24 cellular contexts compared by ENCODE assay signal in the genomic region with DNA sequence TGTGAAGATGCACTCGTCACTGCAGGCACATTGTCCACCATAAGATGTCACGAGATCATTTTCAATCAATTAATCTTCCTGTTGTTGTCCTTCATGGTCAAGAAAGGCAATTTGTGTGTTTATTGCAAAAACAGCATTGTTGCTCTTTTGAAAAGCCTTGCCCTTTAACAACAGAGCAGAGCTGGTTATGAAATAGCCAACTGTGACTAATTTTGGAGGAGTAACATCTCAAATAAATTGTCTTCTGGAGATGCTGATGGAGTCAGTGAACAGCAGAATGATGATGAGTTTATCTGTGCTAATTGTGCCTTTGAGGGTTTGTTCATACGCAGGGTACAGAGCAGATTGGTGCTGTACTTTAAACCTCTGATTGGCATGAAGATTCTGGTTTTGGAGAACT.
"Had no signal": no experiment of that assay in that cellular context is flagged by ENCODE, and none has a peak within 500 bp of the region (broad histone marks: within the 10 kb centered on the region; RNA-seq: fewer than 3 reads in every experiment).

No MANE protein-coding gene starts in this region.

- H3K4me3 Mint-ChIP-seq: activated CD4-positive, alpha-beta T cell treated with anti-CD3 and anti-CD28 coated beads, Interleukin-2, amount 10 ng/mL, durations not matched to agents 7 days and 5 days; activated CD8-positive, alpha-beta T cell treated with anti-CD3 and anti-CD28 coated beads, Interleukin-2, amount 10 ng/mL, durations not matched to agents 7 days and 5 days; activated T-helper 1 cell treated with anti-CD3 and anti-CD28 coated beads, Interleukin-12 subunit alpha, Interleukin-12 subunit beta, Interleukin-2, Interleukin-4 antibody, amounts not matched to agents 30 ng/mL and 10 ng/mL and 1 ng/mL, durations not matched to agents 14 hours and 24 hours and 36 hours; central memory CD8-positive, alpha-beta T cell; effector memory CD8-positive, alpha-beta T cell; nephron; T-helper 17 cell had no signal

- DNase-seq: activated CD4-positive, alpha-beta T cell treated with anti-CD3 and anti-CD28 coated beads, Interleukin-2, amount 10 ng/mL, durations not matched to agents 7 days and 5 days; activated CD4-positive, CD25-positive, alpha-beta regulatory T cell treated with anti-CD3 and anti-CD28 coated beads, Interleukin-2, amount 50 U/mL, for 72 hours; activated CD8-positive, alpha-beta T cell treated with anti-CD3 and anti-CD28 coated beads, Interleukin-2, amount 10 ng/mL, durations not matched to agents 7 days and 5 days; activated gamma-delta T cell; activated naive CD4-positive, alpha-beta T cell treated with anti-CD3 and anti-CD28 coated beads, Interleukin-2, amount 50 U/mL, for 16 hours; dorsolateral prefrontal cortex; effector memory CD8-positive, alpha-beta T cell; esophagus squamous epithelium; glutamatergic neuron; ovary; spleen; stimulated activated CD4-positive, alpha-beta T cell treated with anti-CD3 and anti-CD28 coated beads, Interleukin-4, amount 100 ng/mL, for 24 hours; stimulated activated naive CD4-positive, alpha-beta T cell treated with Interleukin-2 at 50 U/mL for 16 hours; SW 1271; T-helper 17 cell; upper lobe of right lung; WERI-Rb-1 had no signal

- H3K27ac Mint-ChIP-seq: activated CD4-positive, alpha-beta T cell treated with anti-CD3 and anti-CD28 coated beads, Interleukin-2, amount 10 ng/mL, durations not matched to agents 7 days and 5 days; activated CD8-positive, alpha-beta T cell treated with anti-CD3 and anti-CD28 coated beads, Interleukin-2, amount 10 ng/mL, durations not matched to agents 7 days and 5 days; activated T-helper 1 cell treated with anti-CD3 and anti-CD28 coated beads, Interleukin-12 subunit alpha, Interleukin-12 subunit beta, Interleukin-2, Interleukin-4 antibody, amounts not matched to agents 30 ng/mL and 10 ng/mL and 1 ng/mL, durations not matched to agents 14 hours and 24 hours and 36 hours; effector memory CD8-positive, alpha-beta T cell; T-helper 17 cell had no signal

- H3K9me3 ChIP-seq: ascending aorta, esophagus squamous epithelium, neutrophil, ovary, prostate gland, upper lobe of right lung had no signal

- H3K27me3 Mint-ChIP-seq: activated CD4-positive, alpha-beta T cell treated with anti-CD3 and anti-CD28 coated beads, Interleukin-2, amount 10 ng/mL, durations not matched to agents 7 days and 5 days; central memory CD8-positive, alpha-beta T cell; effector memory CD8-positive, alpha-beta T cell; T-helper 17 cell had no signal

- ATAC-seq: activated CD8-positive, alpha-beta T cell treated with anti-CD3 and anti-CD28 coated beads, Interleukin-2, amount 10 ng/mL, durations not matched to agents 7 days and 5 days; effector memory CD8-positive, alpha-beta T cell; T-helper 17 cell; upper lobe of right lung had no signal

- H3K27me3 ChIP-seq: ascending aorta, dorsolateral prefrontal cortex, esophagus squamous epithelium, hepatocyte, neutrophil, ovary, spleen, upper lobe of right lung had no signal

- H3K27ac ChIP-seq: ascending aorta, dorsolateral prefrontal cortex, esophagus squamous epithelium, hepatocyte, neutrophil, ovary, prostate gland, spleen, upper lobe of right lung, WERI-Rb-1 had no signal

- H3K4me3 ChIP-seq: ascending aorta, dorsolateral prefrontal cortex, esophagus squamous epithelium, hepatocyte, ovary, prostate gland, spleen, upper lobe of right lung had no signal

- H2AFZ ChIP-seq: hepatocyte had no signal

- H3K79me2 ChIP-seq: hepatocyte had no signal

- H3K4me1 Mint-ChIP-seq: activated CD4-positive, alpha-beta T cell treated with anti-CD3 and anti-CD28 coated beads, Interleukin-2, amount 10 ng/mL, durations not matched to agents 7 days and 5 days; central memory CD8-positive, alpha-beta T cell; T-helper 17 cell had no signal

- H3K9me3 Mint-ChIP-seq: activated CD4-positive, alpha-beta T cell treated with anti-CD3 and anti-CD28 coated beads, Interleukin-2, amount 10 ng/mL, durations not matched to agents 7 days and 5 days; activated T-helper 1 cell treated with anti-CD3 and anti-CD28 coated beads, Interleukin-12 subunit alpha, Interleukin-12 subunit beta, Interleukin-2, Interleukin-4 antibody, amounts not matched to agents 30 ng/mL and 10 ng/mL and 1 ng/mL, durations not matched to agents 14 hours and 24 hours and 36 hours; effector memory CD8-positive, alpha-beta T cell; nephron had no signal

- H3K36me3 ChIP-seq: ascending aorta, esophagus squamous epithelium, neutrophil, ovary, prostate gland, spleen, upper lobe of right lung, WERI-Rb-1 had no signal

- H3K4me1 ChIP-seq: ascending aorta, esophagus squamous epithelium, prostate gland, spleen, upper lobe of right lung had no signal

- H3K4me2 ChIP-seq: hepatocyte had no signal
